ENCODE assay signal across 16 cellular contexts in genomic region chr16:12958366-12958765, GRCh38. TPM values are rescaled to one million over a fixed set of nuclear protein-coding genes. Genes with fewer than 3 reads are reported as not detected.
DNase-seq lines count a peak whose midpoint lies in the region; ATAC-seq, FAIRE-seq and TF ChIP-seq lines count a peak whose summit lies in the region.
"Had no signal": no experiment of that assay in that cellular context is flagged by ENCODE, and none has a peak within 500 bp of the region (broad histone marks: within the 10 kb centered on the region; RNA-seq: fewer than 3 reads in every experiment).

No MANE protein-coding gene starts in this region.

- no peaks in the 10 kb centered on the region for H3K27me3 Mint-ChIP-seq in progenitor cell of endocrine pancreas
- H3K27me3 Mint-ChIP-seq in activated T-helper 17 cell treated with anti-CD3 and anti-CD28 coated beads, Interleukin-2, amount 50 U/mL, for 72 hours, result peaks cover 5% of the 10 kb centered on the region
- H3K27me3 Mint-ChIP-seq: CD4-positive, CD25-positive, alpha-beta regulatory T cell had no signal

- no peaks in the 10 kb centered on the region for H3K36me3 Mint-ChIP-seq in progenitor cell of endocrine pancreas (ENCODE audit: insufficient read depth)
- H3K36me3 Mint-ChIP-seq in activated T-helper 17 cell treated with anti-CD3 and anti-CD28 coated beads, Interleukin-2, amount 50 U/mL, for 72 hours (ENCODE audit: low read depth), result no peaks in the 10 kb centered on the region
- H3K36me3 Mint-ChIP-seq: CD4-positive, CD25-positive, alpha-beta regulatory T cell had no signal

- H3K9me3 ChIP-seq in A549, result no peaks in the 10 kb centered on the region; the same call in 2 of the 3 replicates

- no peak overlapping the region for H3K4me3 ChIP-seq in A549
- H3K4me3 ChIP-seq: BLaER1 treated with 17β-estradiol and CSF1 and Interleukin-3, amounts not matched to agents 10 nM and 100 nM; GM23248 had no signal

- H3K4me1 Mint-ChIP-seq in progenitor cell of endocrine pancreas (ENCODE audit: low read depth), result peaks cover 7% of the 10 kb centered on the region
- no peaks in the 10 kb centered on the region for H3K4me1 Mint-ChIP-seq in activated T-helper 17 cell treated with anti-CD3 and anti-CD28 coated beads, Interleukin-2, amount 50 U/mL, for 72 hours
- H3K4me1 Mint-ChIP-seq: CD4-positive, CD25-positive, alpha-beta regulatory T cell had no signal

- CTCF ChIA-PET in A549 (lab: Yijun Ruan, JAX), result no interaction called here

- no peak overlapping the region for H3K4me2 ChIP-seq in A549
- H3K4me2 ChIP-seq: BLaER1 treated with 17β-estradiol and CSF1 and Interleukin-3, amounts not matched to agents 10 nM and 100 nM had no signal

- no peak for ATAC-seq in A549
- no peak for ATAC-seq in activated T-helper 17 cell treated with anti-CD3 and anti-CD28 coated beads, Interleukin-2, amount 50 U/mL, for 72 hours (replicated peaks)
- ATAC-seq in GM19035 (IDR thresholded peaks at IDR 0.05; ENCODE audit: unreplicated experiment), result no peak

- TF ChIP-seq RAD21 in A549 (conservative IDR thresholded peaks at IDR 0.05 in 1 of 2, IDR thresholded peaks at IDR 0.05 in 1 of 2), result no peak

- TF ChIP-seq EP300 in A549 (IDR thresholded peaks at IDR 0.05), result no peak

- H3K27ac ChIP-seq in A549, result no peak overlapping the region
- H3K27ac ChIP-seq: BLaER1 treated with 17β-estradiol and CSF1 and Interleukin-3, amounts not matched to agents 10 nM and 100 nM; GM23248 had no signal

- POLR2A ChIA-PET in A549 (lab: Yijun Ruan, JAX), result no interaction called here

- TF ChIP-seq CTCF in A549 (IDR thresholded peaks at IDR 0.05) (no peak), progenitor cell of endocrine pancreas (IDR thresholded peaks at IDR 0.05; ENCODE audit: unreplicated experiment) (no peak)

- no peaks in the 10 kb centered on the region for H3K4me1 ChIP-seq in A549
- H3K4me1 ChIP-seq: BLaER1 treated with 17β-estradiol and CSF1 and Interleukin-3, amounts not matched to agents 10 nM and 100 nM had no signal

- FAIRE-seq in A549 (lab: Jason Lieb, UNC), result no peak
- FAIRE-seq: GM18507, HTR-8/SVneo had no signal

- no peaks in the 10 kb centered on the region for H3K9me3 Mint-ChIP-seq in progenitor cell of endocrine pancreas (ENCODE audit: low read depth)
- H3K9me3 Mint-ChIP-seq in activated T-helper 17 cell treated with anti-CD3 and anti-CD28 coated beads, Interleukin-2, amount 50 U/mL, for 72 hours, result peaks cover 4% of the 10 kb centered on the region

- H3K4me3 Mint-ChIP-seq in progenitor cell of endocrine pancreas (ENCODE audit: low read depth), result no peak overlapping the region
- H3K4me3 Mint-ChIP-seq in activated T-helper 17 cell treated with anti-CD3 and anti-CD28 coated beads, Interleukin-2, amount 50 U/mL, for 72 hours, result no peak overlapping the region
- H3K4me3 Mint-ChIP-seq: CD4-positive, CD25-positive, alpha-beta regulatory T cell had no signal

- DNase-seq in A549 (ENCODE audit: low read depth in 1 of 2, low spot score in 1 of 2), result peak in 1 of 2 experiments; percentile 20
- DNase-seq in M059J (ENCODE audit: low read depth), result peak; percentile 3
- peak; percentile 10 for DNase-seq in islet precursor cell
- no peak for DNase-seq in progenitor cell of endocrine pancreas (ENCODE audit: low spot score, unreplicated experiment)
- DNase-seq in NCI-H748 (lab: John Stamatoyannopoulos, UW; ENCODE audit: unreplicated experiment), result no peak
- DNase-seq: 8988T; ACHN; CD4-positive, CD25-positive, alpha-beta regulatory T cell; DMS 273 treated with DMSO at 0.1 percent for 48 hours; GM23248; H7 had no signal

- no peak for TF ChIP-seq POLR2A in A549 (IDR thresholded peaks at IDR 0.05; ENCODE audit: low read length)

- H3K27ac Mint-ChIP-seq in progenitor cell of endocrine pancreas, result peak overlapping the region; percentile 14
- no peak overlapping the region for H3K27ac Mint-ChIP-seq in activated T-helper 17 cell treated with anti-CD3 and anti-CD28 coated beads, Interleukin-2, amount 50 U/mL, for 72 hours
- H3K27ac Mint-ChIP-seq: CD4-positive, CD25-positive, alpha-beta regulatory T cell had no signal

TF ChIP-seq in A549, 52 proteins besides CTCF, POLR2A, EP300 and RAD21:
- TF ChIP-seq CHD4 (IDR thresholded peaks at IDR 0.05; ENCODE audit: borderline replicate concordance) (no peak), FOXS1 (CRISPR knock-in tag; IDR thresholded peaks at IDR 0.05) (no peak), GATA3 (IDR thresholded peaks at IDR 0.05; ENCODE audit: borderline replicate concordance) (no peak), NPAS2 (CRISPR knock-in tag; IDR thresholded peaks at IDR 0.05; ENCODE audit: borderline replicate concordance) (no peak), KDM1A (IDR thresholded peaks at IDR 0.05; ENCODE audit: low read depth) (no peak), SMC3 (IDR thresholded peaks at IDR 0.05) (no peak), ESRRA (IDR thresholded peaks at IDR 0.05; ENCODE audit: borderline replicate concordance, low read length) (no peak), KDM5A (IDR thresholded peaks at IDR 0.05) (no peak), HOXA7 (CRISPR knock-in tag; IDR thresholded peaks at IDR 0.05) (no peak), NFE2L2 (conservative IDR thresholded peaks at IDR 0.05; ENCODE audit: low read length) (peak; percentile 50), MAFK (IDR thresholded peaks at IDR 0.05; ENCODE audit: partially characterized antibody) (peak; percentile 45), HMGXB4 (CRISPR knock-in tag; IDR thresholded peaks at IDR 0.05; ENCODE audit: borderline replicate concordance) (no peak), ZSCAN20 (CRISPR knock-in tag; IDR thresholded peaks at IDR 0.05) (no peak), FOSB (CRISPR knock-in tag; IDR thresholded peaks at IDR 0.05) (no peak)

RNA-seq across cellular contexts. Expression of gene SHISA9, which starts 57.0 kb away (rescaled TPM):
- 0.09 and 0.16 TPM in 2 replicates for polyA plus RNA-seq in A549 (2011; rRNA removed)
- polyA plus RNA-seq in A549 (2012; cell fraction: cytosol; rRNA removed), result under 0.01 TPM in 1 of 2 replicates, not detected in the other
- not detected in 2 replicates for polyA plus RNA-seq in A549 (2012; cell fraction: nucleus; rRNA removed)
- not detected in 3 replicates for polyA plus RNA-seq in A549 (2017; fragmentation: RNase III; extraction: RNeasy Plus Mini Kit Qiagen cat#74134 plus additional on column Dnase treatment)
- polyA minus RNA-seq in A549 (2011; rRNA and poly(A)+ RNA removed), result 0.08 and 0.68 TPM in 2 replicates
- 0.10 and 0.34 TPM in 2 replicates for total RNA-seq in M059J (2014; rRNA removed; shearing (Covaris generic))
- 3.0 and 3.7 TPM in 2 replicates for total RNA-seq in progenitor cell of endocrine pancreas
- total RNA-seq in activated T-helper 17 cell treated with anti-CD3 and anti-CD28 coated beads, Interleukin-2, amount 50 U/mL, for 72 hours, result under 1 TPM; 0.08 to 0.24 TPM
- total RNA-seq: CD4-positive, CD25-positive, alpha-beta regulatory T cell; GM23248 had no signal
- polyA plus RNA-seq: CD4-positive, CD25-positive, alpha-beta regulatory T cell; GM23248 had no signal

Comparison
In these comparisons a context has a peak if more than half of its experiments do, and no peak if none do; other contexts are left out.
1. DNase-seq: peak in M059J (single experiment) and islet precursor cell (single experiment); none in progenitor cell of endocrine pancreas (single experiment) and NCI-H748 (single experiment).